10 cellular contexts compared by ENCODE assay signal in genomic region chr17:31424944-31425582, GRCh38. TPM values are rescaled to one million over a fixed set of nuclear protein-coding genes. Genes with fewer than 3 reads are reported as not detected.
DNase-seq lines count a peak whose midpoint lies in the region; ATAC-seq and TF ChIP-seq lines count a peak whose summit lies in the region.
"Had no signal": no experiment of that assay in that cellular context is flagged by ENCODE, and none has a peak within 500 bp of the region (broad histone marks: within the 10 kb centered on the region; RNA-seq: fewer than 3 reads in every experiment).

No MANE protein-coding gene starts in this region.

- peaks cover 0 to 24% (median 0%) of the 10 kb centered on the region in 11 donors for H3K9me3 ChIP-seq in heart right ventricle
- no peaks in the 10 kb centered on the region for H3K9me3 ChIP-seq in suprapubic skin

- H3K27ac ChIP-seq in heart right ventricle = peak overlapping the region in 3 of 10 donors; percentile 11 to 36 (median 27)
- no peak overlapping the region for H3K27ac ChIP-seq in suprapubic skin

- WGBS in heart right ventricle, 2 donors = 27 to 28% methylated on average over 12 of the region's 12 CpGs
- WGBS in suprapubic skin = 64% methylated on average over 12 of the region's 12 CpGs

- H3K27ac Mint-ChIP-seq in progenitor cell of endocrine pancreas = peak overlapping the region; percentile 39
- H3K27ac Mint-ChIP-seq in stimulated activated naive CD8-positive, alpha-beta T cell treated with anti-CD3 and anti-CD28 coated beads, Interleukin-15, amount 100 ng/mL, for 72 hours = no peak overlapping the region
- H3K27ac Mint-ChIP-seq: activated naive CD8-positive, alpha-beta T cell treated with anti-CD3 and anti-CD28 coated beads for 36 hours had no signal

- DNase-seq in HUDEP-2 (lab: John Stamatoyannopoulos, UW; ENCODE audit: unreplicated experiment in 76 of 76) (peak in 61 of 76 experiments; percentile 2 to 88 (median 34)), heart right ventricle (peak in 1 of 2 donors; percentile 34), progenitor cell of endocrine pancreas (ENCODE audit: low spot score, unreplicated experiment) (no peak), COLO829 (ENCODE audit: low spot score) (no peak), dedifferentiated amniotic fluid mesenchymal stem cell (ENCODE audit: extremely low spot score) (no peak), suprapubic skin (ENCODE audit: low spot score in 2 of 2) (no peak)
- DNase-seq in stimulated activated naive CD8-positive, alpha-beta T cell treated with anti-CD3 and anti-CD28 coated beads, Interleukin-15, amount 100 ng/mL, for 72 hours = no peak
- DNase-seq: activated naive CD8-positive, alpha-beta T cell treated with anti-CD3 and anti-CD28 coated beads for 36 hours had no signal

- peaks cover 0 to 24% (median 8%) of the 10 kb centered on the region in 7 donors for H3K27me3 ChIP-seq in heart right ventricle
- H3K27me3 ChIP-seq in suprapubic skin = peaks cover 10% of the 10 kb centered on the region

- H3K4me1 ChIP-seq in heart right ventricle = peaks cover 2 to 18% (median 10%) of the 10 kb centered on the region in 9 donors
- H3K4me1 ChIP-seq in suprapubic skin = peaks cover 4% of the 10 kb centered on the region

- no peaks in the 10 kb centered on the region for H3K36me3 Mint-ChIP-seq in progenitor cell of endocrine pancreas (ENCODE audit: insufficient read depth)
- H3K36me3 Mint-ChIP-seq: activated naive CD8-positive, alpha-beta T cell treated with anti-CD3 and anti-CD28 coated beads for 36 hours had no signal

- H3K4me1 Mint-ChIP-seq in progenitor cell of endocrine pancreas (ENCODE audit: low read depth) = peaks cover 11% of the 10 kb centered on the region
- no peaks in the 10 kb centered on the region for H3K4me1 Mint-ChIP-seq in stimulated activated naive CD8-positive, alpha-beta T cell treated with anti-CD3 and anti-CD28 coated beads, Interleukin-15, amount 100 ng/mL, for 72 hours
- H3K4me1 Mint-ChIP-seq: activated naive CD8-positive, alpha-beta T cell treated with anti-CD3 and anti-CD28 coated beads for 36 hours had no signal

- no peaks in the 10 kb centered on the region for H3K9me3 Mint-ChIP-seq in progenitor cell of endocrine pancreas (ENCODE audit: low read depth)
- peaks cover 0 to 14% of the 10 kb centered on the region in 2 donors for H3K9me3 Mint-ChIP-seq in stimulated activated naive CD8-positive, alpha-beta T cell treated with anti-CD3 and anti-CD28 coated beads, Interleukin-15, amount 100 ng/mL, for 72 hours

- H3K27me3 Mint-ChIP-seq in progenitor cell of endocrine pancreas = peaks cover 3% of the 10 kb centered on the region
- peaks cover 5% of the 10 kb centered on the region for H3K27me3 Mint-ChIP-seq in stimulated activated naive CD8-positive, alpha-beta T cell treated with anti-CD3 and anti-CD28 coated beads, Interleukin-15, amount 100 ng/mL, for 72 hours

- no peak for TF ChIP-seq EP300 in suprapubic skin (IDR thresholded peaks at IDR 0.05)

- TF ChIP-seq POLR2A in suprapubic skin (IDR thresholded peaks at IDR 0.05) = no peak

- no peak overlapping the region for H3K4me3 ChIP-seq in heart right ventricle
- H3K4me3 ChIP-seq in suprapubic skin = no peak overlapping the region
- H3K4me3 ChIP-seq: smooth muscle cell had no signal

- H3K4me3 Mint-ChIP-seq in progenitor cell of endocrine pancreas (ENCODE audit: low read depth) = no peak overlapping the region
- no peak overlapping the region for H3K4me3 Mint-ChIP-seq in stimulated activated naive CD8-positive, alpha-beta T cell treated with anti-CD3 and anti-CD28 coated beads, Interleukin-15, amount 100 ng/mL, for 72 hours
- H3K4me3 Mint-ChIP-seq: activated naive CD8-positive, alpha-beta T cell treated with anti-CD3 and anti-CD28 coated beads for 36 hours had no signal

- ATAC-seq in SK-N-SH treated with all-trans-retinoic acid at 6 μM for 48 hours (peak; percentile 24; the same call in 1 of the 3 replicates), heart right ventricle (peak in 7 of 8 donors; percentile 19 to 40 (median 29))
- ATAC-seq in stimulated activated naive CD8-positive, alpha-beta T cell treated with anti-CD3 and anti-CD28 coated beads, Interleukin-15, amount 100 ng/mL, for 72 hours = no peak

- TF ChIP-seq CTCF in heart right ventricle (IDR thresholded peaks at IDR 0.05) (no peak), progenitor cell of endocrine pancreas (IDR thresholded peaks at IDR 0.05; ENCODE audit: unreplicated experiment) (no peak), suprapubic skin (IDR thresholded peaks at IDR 0.05) (no peak)

- intact Hi-C loops in heart right ventricle (cut with DNase I) = no loop called here

- H3K36me3 ChIP-seq in heart right ventricle (no peaks in the 10 kb centered on the region), suprapubic skin (no peaks in the 10 kb centered on the region)

TF ChIP-seq in SK-N-SH treated with all-trans-retinoic acid at 6 μM for 48 hours, 23 proteins besides CTCF, POLR2A, EP300 and RAD21:
- TF ChIP-seq ARNTL (CRISPR knock-in tag; IDR thresholded peaks at IDR 0.05; ENCODE audit: borderline replicate concordance, low read depth) (no peak), TCF4 (CRISPR knock-in tag; IDR thresholded peaks at IDR 0.05; ENCODE audit: borderline replicate concordance) (peak; percentile 98), PATZ1 (CRISPR knock-in tag; IDR thresholded peaks at IDR 0.05; ENCODE audit: borderline replicate concordance) (no peak), ZNF8 (CRISPR knock-in tag; IDR thresholded peaks at IDR 0.05) (no peak), SNAI2 (CRISPR knock-in tag; IDR thresholded peaks at IDR 0.05) (peak; percentile 93; the same call in 1 of the 2 replicates), GLIS3 (CRISPR knock-in tag; IDR thresholded peaks at IDR 0.05) (peak; percentile 87; the same call in 1 of the 2 replicates), PPARA (CRISPR knock-in tag; IDR thresholded peaks at IDR 0.05; ENCODE audit: borderline replicate concordance) (no peak)
- TF ChIP-seq, protein P1, sequence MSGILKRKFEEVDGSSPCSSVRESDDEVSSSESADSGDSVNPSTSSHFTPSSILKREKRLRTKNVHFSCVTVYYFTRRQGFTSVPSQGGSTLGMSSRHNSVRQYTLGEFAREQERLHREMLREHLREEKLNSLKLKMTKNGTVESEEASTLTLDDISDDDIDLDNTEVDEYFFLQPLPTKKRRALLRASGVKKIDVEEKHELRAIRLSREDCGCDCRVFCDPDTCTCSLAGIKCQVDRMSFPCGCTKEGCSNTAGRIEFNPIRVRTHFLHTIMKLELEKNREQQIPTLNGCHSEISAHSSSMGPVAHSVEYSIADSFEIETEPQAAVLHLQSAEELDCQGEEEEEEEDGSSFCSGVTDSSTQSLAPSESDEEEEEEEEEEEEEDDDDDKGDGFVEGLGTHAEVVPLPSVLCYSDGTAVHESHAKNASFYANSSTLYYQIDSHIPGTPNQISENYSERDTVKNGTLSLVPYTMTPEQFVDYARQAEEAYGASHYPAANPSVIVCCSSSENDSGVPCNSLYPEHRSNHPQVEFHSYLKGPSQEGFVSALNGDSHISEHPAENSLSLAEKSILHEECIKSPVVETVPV (CRISPR knock-in tag; IDR thresholded peaks at IDR 0.05) = no peak
- TF ChIP-seq, protein P2, sequence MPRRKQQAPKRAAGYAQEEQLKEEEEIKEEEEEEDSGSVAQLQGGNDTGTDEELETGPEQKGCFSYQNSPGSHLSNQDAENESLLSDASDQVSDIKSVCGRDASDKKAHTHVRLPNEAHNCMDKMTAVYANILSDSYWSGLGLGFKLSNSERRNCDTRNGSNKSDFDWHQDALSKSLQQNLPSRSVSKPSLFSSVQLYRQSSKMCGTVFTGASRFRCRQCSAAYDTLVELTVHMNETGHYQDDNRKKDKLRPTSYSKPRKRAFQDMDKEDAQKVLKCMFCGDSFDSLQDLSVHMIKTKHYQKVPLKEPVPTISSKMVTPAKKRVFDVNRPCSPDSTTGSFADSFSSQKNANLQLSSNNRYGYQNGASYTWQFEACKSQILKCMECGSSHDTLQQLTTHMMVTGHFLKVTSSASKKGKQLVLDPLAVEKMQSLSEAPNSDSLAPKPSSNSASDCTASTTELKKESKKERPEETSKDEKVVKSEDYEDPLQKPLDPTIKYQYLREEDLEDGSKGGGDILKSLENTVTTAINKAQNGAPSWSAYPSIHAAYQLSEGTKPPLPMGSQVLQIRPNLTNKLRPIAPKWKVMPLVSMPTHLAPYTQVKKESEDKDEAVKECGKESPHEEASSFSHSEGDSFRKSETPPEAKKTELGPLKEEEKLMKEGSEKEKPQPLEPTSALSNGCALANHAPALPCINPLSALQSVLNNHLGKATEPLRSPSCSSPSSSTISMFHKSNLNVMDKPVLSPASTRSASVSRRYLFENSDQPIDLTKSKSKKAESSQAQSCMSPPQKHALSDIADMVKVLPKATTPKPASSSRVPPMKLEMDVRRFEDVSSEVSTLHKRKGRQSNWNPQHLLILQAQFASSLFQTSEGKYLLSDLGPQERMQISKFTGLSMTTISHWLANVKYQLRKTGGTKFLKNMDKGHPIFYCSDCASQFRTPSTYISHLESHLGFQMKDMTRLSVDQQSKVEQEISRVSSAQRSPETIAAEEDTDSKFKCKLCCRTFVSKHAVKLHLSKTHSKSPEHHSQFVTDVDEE (CRISPR knock-in tag; IDR thresholded peaks at IDR 0.05) = peak; percentile 95
TF ChIP-seq in SK-N-SH treated with all-trans-retinoic acid at 6 μM for 48 hours: peak in this region for 4.

RNA-seq across cellular contexts. Expression of gene RAB11FIP4, which starts 33.6 kb away (rescaled TPM):
- total RNA-seq in heart right ventricle = 10 to 100 TPM in 5 of 10 donors, 1 to 10 TPM in 5; 4.8 to 13.9 (median 9.7) TPM
- polyA plus RNA-seq in heart right ventricle = 1 to 10 TPM; 1.6 to 1.7 TPM
- 65.5 and 66.1 TPM in 2 replicates for total RNA-seq in progenitor cell of endocrine pancreas
- 10 to 100 TPM; 28.9 to 46.8 (median 35.7) TPM for total RNA-seq in suprapubic skin

Comparison
In these comparisons a context has a peak if more than half of its experiments do, and no peak if none do; other contexts are left out.
1. DNase-seq: peak in HUDEP-2 (61 of 76); none in progenitor cell of endocrine pancreas (single experiment), COLO829 (single experiment), dedifferentiated amniotic fluid mesenchymal stem cell (single experiment), suprapubic skin (0 of 2) and stimulated activated naive CD8-positive, alpha-beta T cell treated with anti-CD3 and anti-CD28 coated beads, Interleukin-15, amount 100 ng/mL, for 72 hours (0 of 2).